Comparison of ENCODE assay signal across 29 cellular contexts in genomic region chr3:124157000-124157712, GRCh38.
DNase-seq lines count a peak whose midpoint lies in the region; ATAC-seq and TF ChIP-seq lines count a peak whose summit lies in the region.
"Had no signal": no experiment of that assay in that cellular context is flagged by ENCODE, and none has a peak within 500 bp of the region (broad histone marks: within the 10 kb centered on the region; RNA-seq: fewer than 3 reads in every experiment).

No MANE protein-coding gene starts in this region.

- H3K4me1 ChIP-seq in heart right ventricle (peaks cover 12 to 38% (median 24%) of the 10 kb centered on the region in 9 donors), endodermal cell (ENCODE audit: control insufficient read depth, insufficient read depth, low read length) (peaks cover 6% of the 10 kb centered on the region)
- H3K4me1 ChIP-seq: colonic mucosa, SJCRH30 had no signal

- no peaks in the 10 kb centered on the region for H3K27me3 Mint-ChIP-seq in endodermal cell (ENCODE audit: insufficient read depth)
- H3K27me3 Mint-ChIP-seq in activated CD4-positive, alpha-beta memory T cell treated with anti-CD3 and anti-CD28 coated beads, Interleukin-2, amount 10 ng/mL, durations not matched to agents 7 days and 5 days = peaks cover 3% of the 10 kb centered on the region

- H3K9me3 ChIP-seq in heart right ventricle (no peaks in the 10 kb centered on the region), endodermal cell (ENCODE audit: control insufficient read depth, low read length) (no peaks in the 10 kb centered on the region)
- H3K9me3 ChIP-seq: colonic mucosa, gastrocnemius medialis, ovary, SJCRH30 had no signal

- CTCF ChIA-PET in activated CD4-positive, alpha-beta memory T cell treated with anti-CD3 and anti-CD28 coated beads, Interleukin-2, amount 10 ng/mL, durations not matched to agents 7 days and 5 days (lab: Charles Lee) = no interaction called here

- H3K4me3 Mint-ChIP-seq in endodermal cell = no peak overlapping the region
- no peak overlapping the region for H3K4me3 Mint-ChIP-seq in activated CD4-positive, alpha-beta memory T cell treated with anti-CD3 and anti-CD28 coated beads, Interleukin-2, amount 10 ng/mL, durations not matched to agents 7 days and 5 days
- H3K4me3 Mint-ChIP-seq: activated CD4-positive, alpha-beta memory T cell treated with anti-CD3 and anti-CD28 coated beads for 36 hours; activated naive CD8-positive, alpha-beta T cell; CD4-positive, alpha-beta memory T cell; stimulated activated effector memory CD8-positive, alpha-beta T cell treated with anti-CD3 and anti-CD28 coated beads, Interleukin-12 subunit alpha, Interleukin-12 subunit beta, amount 100 ng/mL, for 72 hours had no signal

- POLR2A ChIA-PET in activated CD4-positive, alpha-beta memory T cell treated with anti-CD3 and anti-CD28 coated beads, Interleukin-2, amount 10 ng/mL, durations not matched to agents 7 days and 5 days (lab: Charles Lee) = no interaction called here

- H3K27ac Mint-ChIP-seq in endodermal cell = no peak overlapping the region
- no peak overlapping the region for H3K27ac Mint-ChIP-seq in activated CD4-positive, alpha-beta memory T cell treated with anti-CD3 and anti-CD28 coated beads, Interleukin-2, amount 10 ng/mL, durations not matched to agents 7 days and 5 days
- H3K27ac Mint-ChIP-seq: activated CD4-positive, alpha-beta memory T cell treated with anti-CD3 and anti-CD28 coated beads for 36 hours; activated naive CD8-positive, alpha-beta T cell; activated T-helper 2 cell treated with anti-CD3 and anti-CD28 coated beads, Interferon-gamma antibody, Interleukin-2, Interleukin-4, amounts not matched to agents 10 μg/mL and 5 μg/mL and 100 μg/mL, durations not matched to agents 14 hours and 24 hours and 36 hours; CD4-positive, alpha-beta memory T cell; stimulated activated effector memory CD8-positive, alpha-beta T cell treated with anti-CD3 and anti-CD28 coated beads, Interleukin-12 subunit alpha, Interleukin-12 subunit beta, amount 100 ng/mL, for 72 hours had no signal

- H3K27me3 ChIP-seq in heart right ventricle (no peaks in the 10 kb centered on the region), endodermal cell (ENCODE audit: control insufficient read depth, insufficient read depth, low read length, poor library complexity, severe bottlenecking) (no peaks in the 10 kb centered on the region)
- H3K27me3 ChIP-seq: colonic mucosa, gastrocnemius medialis, ovary, SJCRH30 had no signal

- H3K36me3 Mint-ChIP-seq in endodermal cell (ENCODE audit: low read depth) = no peaks in the 10 kb centered on the region
- H3K36me3 Mint-ChIP-seq in activated CD4-positive, alpha-beta memory T cell treated with anti-CD3 and anti-CD28 coated beads, Interleukin-2, amount 10 ng/mL, durations not matched to agents 7 days and 5 days (ENCODE audit: low read depth) = no peaks in the 10 kb centered on the region
- H3K36me3 Mint-ChIP-seq: activated CD4-positive, alpha-beta memory T cell treated with anti-CD3 and anti-CD28 coated beads for 36 hours; activated naive CD8-positive, alpha-beta T cell; CD4-positive, alpha-beta memory T cell; stimulated activated effector memory CD8-positive, alpha-beta T cell treated with anti-CD3 and anti-CD28 coated beads, Interleukin-12 subunit alpha, Interleukin-12 subunit beta, amount 100 ng/mL, for 72 hours had no signal

- TF ChIP-seq CTCF in heart right ventricle (IDR thresholded peaks at IDR 0.05) (no peak), endodermal cell (conservative IDR thresholded peaks at IDR 0.05) (no peak)

- no peak for TF ChIP-seq POLR2A in erythroblast (IDR thresholded peaks at IDR 0.05; ENCODE audit: low read length)

- peaks cover 5% of the 10 kb centered on the region for H3K9me3 Mint-ChIP-seq in endodermal cell
- no peaks in the 10 kb centered on the region for H3K9me3 Mint-ChIP-seq in activated CD4-positive, alpha-beta memory T cell treated with anti-CD3 and anti-CD28 coated beads, Interleukin-2, amount 10 ng/mL, durations not matched to agents 7 days and 5 days
- H3K9me3 Mint-ChIP-seq: activated CD4-positive, alpha-beta memory T cell treated with anti-CD3 and anti-CD28 coated beads for 36 hours; activated T-helper 2 cell treated with anti-CD3 and anti-CD28 coated beads, Interferon-gamma antibody, Interleukin-2, Interleukin-4, amounts not matched to agents 10 μg/mL and 5 μg/mL and 100 μg/mL, durations not matched to agents 14 hours and 24 hours and 36 hours; stimulated activated effector memory CD8-positive, alpha-beta T cell treated with anti-CD3 and anti-CD28 coated beads, Interleukin-12 subunit alpha, Interleukin-12 subunit beta, amount 100 ng/mL, for 72 hours had no signal

- intact Hi-C loops in heart right ventricle (cut with DNase I) (no loop called here), Right ventricle myocardium superior (cut with DNase I) (no loop called here)

- H3K9ac ChIP-seq in endodermal cell (ENCODE audit: extremely low read depth, low read length, poor library complexity, severe bottlenecking) = no peak overlapping the region

- H3K27ac ChIP-seq in heart right ventricle (peak overlapping the region in 5 of 10 donors; percentile 8 to 68 (median 35)), endodermal cell (ENCODE audit: low read depth, low read length) (no peak overlapping the region)
- H3K27ac ChIP-seq: colonic mucosa, gastrocnemius medialis, ovary, SJCRH30 had no signal

- H3K36me3 ChIP-seq in heart right ventricle (no peaks in the 10 kb centered on the region), endodermal cell (ENCODE audit: control insufficient read depth, insufficient read depth, low read length) (no peaks in the 10 kb centered on the region)
- H3K36me3 ChIP-seq: colonic mucosa, gastrocnemius medialis, ovary, SJCRH30 had no signal

- H3K4me3 ChIP-seq in heart right ventricle (no peak overlapping the region), endodermal cell (ENCODE audit: low read length) (no peak overlapping the region)
- H3K4me3 ChIP-seq: colonic mucosa, gastrocnemius medialis, ovary, SJCRH30 had no signal

- ATAC-seq in heart right ventricle (peak in 5 of 8 donors; percentile 38 to 80 (median 70)), Right ventricle myocardium superior (ENCODE audit: poor library complexity) (no peak), left lobe of liver (peak; percentile 26), HG03108 (IDR thresholded peaks at IDR 0.05; ENCODE audit: unreplicated experiment) (no peak)
- ATAC-seq: gastrocnemius medialis; Panc1; stimulated activated effector memory CD8-positive, alpha-beta T cell treated with anti-CD3 and anti-CD28 coated beads, Interleukin-12 subunit alpha, Interleukin-12 subunit beta, amount 100 ng/mL, for 72 hours had no signal

- H3K4me1 Mint-ChIP-seq in endodermal cell = peaks cover 12% of the 10 kb centered on the region
- H3K4me1 Mint-ChIP-seq in activated CD4-positive, alpha-beta memory T cell treated with anti-CD3 and anti-CD28 coated beads, Interleukin-2, amount 10 ng/mL, durations not matched to agents 7 days and 5 days = no peaks in the 10 kb centered on the region
- H3K4me1 Mint-ChIP-seq: CD4-positive, alpha-beta memory T cell; stimulated activated effector memory CD8-positive, alpha-beta T cell treated with anti-CD3 and anti-CD28 coated beads, Interleukin-12 subunit alpha, Interleukin-12 subunit beta, amount 100 ng/mL, for 72 hours had no signal

- DNase-seq in heart right ventricle (no peak), Right ventricle myocardium superior (no peak), endodermal cell (peak; percentile 22), left lobe of liver (ENCODE audit: low spot score) (no peak), kidney tubule cell (ENCODE audit: low spot score) (no peak), erythroblast (lab: John Stamatoyannopoulos, UW) (no peak)
- no peak for DNase-seq in activated CD4-positive, alpha-beta memory T cell treated with anti-CD3 and anti-CD28 coated beads, Interleukin-2, amount 10 ng/mL, durations not matched to agents 7 days and 5 days
- DNase-seq: activated CD4-positive, alpha-beta memory T cell treated with anti-CD3 and anti-CD28 coated beads for 36 hours; activated CD4-positive, CD25-positive, alpha-beta regulatory T cell treated with anti-CD3 and anti-CD28 coated beads, Interleukin-2, amount 50 U/mL, for 72 hours; anterior cingulate cortex; CD4-positive, alpha-beta memory T cell; colonic mucosa; DMS153; gastrocnemius medialis; kidney; mammary epithelial cell; NCI-H1092 treated with DMSO at 0.1 percent for 48 hours; NCI-H187; NCI-H524 treated with DMSO at 0.1 percent for 48 hours; NK-92 treated with Interleukin-12 subunit alpha and Interleukin-12 subunit beta, amount 100 ng/mL, for 24 hours; ovary; SJCRH30; stimulated activated CD4-positive, alpha-beta T cell treated with anti-CD3 and anti-CD28 coated beads, Interleukin-4, amount 100 ng/mL, for 24 hours; substantia nigra had no signal

- 52 to 69% methylated on average over 5 of the region's 5 CpGs for WGBS in heart right ventricle, 2 donors
- WGBS in endodermal cell (ENCODE audit: insufficient coverage in 1 of 2, insufficient read length in 1 of 2), 2 experiments = 80 to 100% methylated on average over 1 to 5 of the region's 5 CpGs

Comparison
In these comparisons a context has a peak if more than half of its experiments do, and no peak if none do; other contexts are left out.
1. ATAC-seq: peak in heart right ventricle (5 of 8) and left lobe of liver (single experiment); none in Right ventricle myocardium superior (single experiment) and HG03108 (single experiment).